ENCODE assay signal across 8 cellular contexts in the genomic region with DNA sequence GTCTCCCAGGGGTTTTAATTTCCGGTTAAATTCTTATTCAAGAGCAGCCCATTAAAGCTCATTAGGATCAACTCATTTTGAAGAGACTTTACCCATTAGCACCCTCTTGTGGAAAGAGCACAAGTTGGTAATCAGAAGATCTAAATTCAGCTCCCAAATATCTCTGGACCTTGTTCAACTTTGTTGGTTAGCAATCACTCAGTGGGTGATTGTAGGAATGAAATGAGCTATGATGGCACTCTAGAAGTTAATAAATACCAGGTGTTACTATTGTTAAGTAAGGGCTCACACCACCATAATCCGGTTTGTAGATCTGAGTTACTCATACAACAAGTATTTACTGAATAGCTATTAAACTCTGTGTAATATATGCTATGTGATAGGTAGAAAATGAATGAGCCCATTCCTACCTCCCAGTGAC. TPM values are rescaled to one million over a fixed set of nuclear protein-coding genes. Genes with fewer than 3 reads are reported as not detected.
A peak's percentile ranks its signal among the peaks of the same experiment; 100 is the strongest.
DNase-seq lines count a peak whose midpoint lies in the region; ATAC-seq and TF ChIP-seq lines count a peak whose summit lies in the region.

No MANE protein-coding gene starts in this region.

- CTCF ChIA-PET in naive thymus-derived CD4-positive, alpha-beta T cell (lab: Charles Lee): interaction anchor here (0.5 to 1.7 kb wide), 14 partner anchors 9 to 505 kb away, joined by 3 to 14 read pairs (median 4); no protein-coding TSS in a partner anchor

- POLR2A ChIA-PET in naive thymus-derived CD4-positive, alpha-beta T cell (lab: Charles Lee): interaction anchor here (0.5 to 0.8 kb wide), 4 partner anchors 10 to 80 kb away, joined by 3 to 8 read pairs (median 4); a partner anchor contains a TSS

- H3K27me3 ChIP-seq in Peyer's patch: no peaks in the 10 kb centered on the region
- H3K27me3 ChIP-seq in naive thymus-derived CD4-positive, alpha-beta T cell (ENCODE audit: control insufficient read depth in 2 of 2, insufficient read depth in 2 of 2, low read length in 2 of 2): no peaks in the 10 kb centered on the region

- intact Hi-C loops in naive thymus-derived CD4-positive, alpha-beta T cell (cut with micrococcal nuclease): loop anchor here (1.0 to 10.0 kb wide), 2 partner anchors 347 to 512 kb away; no protein-coding TSS in a partner anchor

- no peaks in the 10 kb centered on the region for H3K9me3 Mint-ChIP-seq in naive thymus-derived CD4-positive, alpha-beta T cell

- TF ChIP-seq CTCF in Peyer's patch (IDR thresholded peaks at IDR 0.05): peak in 5 of 6 experiments; percentile 44 to 75 (median 64)

- peak; percentile 66 for ATAC-seq in naive thymus-derived CD4-positive, alpha-beta T cell
- ATAC-seq in GM21515 (IDR thresholded peaks at IDR 0.05; ENCODE audit: unreplicated experiment): no peak

- peaks cover 0 to 35% (median 0%) of the 10 kb centered on the region in 3 donors for H3K36me3 ChIP-seq in Peyer's patch
- peaks cover 4 to 9% (median 4%) of the 10 kb centered on the region in 3 experiments for H3K36me3 ChIP-seq in naive thymus-derived CD4-positive, alpha-beta T cell (ENCODE audit: control insufficient read depth in 2 of 3, insufficient read depth in 3 of 3, low read length in 3 of 3)

- H3K27ac ChIP-seq in Peyer's patch (peak overlapping the region in 3 of 4 donors; percentile 8 to 61 (median 18)), epithelial cell of prostate (peak overlapping the region; percentile 82)
- H3K27ac ChIP-seq in naive thymus-derived CD4-positive, alpha-beta T cell (ENCODE audit: low read depth, low read length): no peak overlapping the region

- H3K27ac Mint-ChIP-seq in naive thymus-derived CD4-positive, alpha-beta T cell: peak overlapping the region in 5 of 9 donors; percentile 15 to 70 (median 65)

- H3K9me3 ChIP-seq in Peyer's patch: no peaks in the 10 kb centered on the region
- H3K9me3 ChIP-seq in naive thymus-derived CD4-positive, alpha-beta T cell (ENCODE audit: control insufficient read depth in 2 of 3, low read length in 3 of 3): no peaks in the 10 kb centered on the region

- peak; percentile 89 for DNase-seq in DMS79 treated with DMSO at 0.1 percent for 48 hours (lab: John Stamatoyannopoulos, UW)
- peak; percentile 6 for DNase-seq in HuH-7 (ENCODE audit: low spot score)
- DNase-seq in Peyer's patch: no peak
- peak; percentile 68 for DNase-seq in epithelial cell of prostate (ENCODE audit: low read depth, low spot score)
- peak in 7 of 9 donors; percentile 12 to 58 (median 44) for DNase-seq in naive thymus-derived CD4-positive, alpha-beta T cell
- DNase-seq in UCSD-AML1 (lab: John Stamatoyannopoulos, UW; ENCODE audit: unreplicated experiment): no peak
- DNase-seq in activated naive CD4-positive, alpha-beta T cell treated with anti-CD3 and anti-CD28 coated beads, Interleukin-2, amount 50 U/mL, for 16 hours: no peak

- H3K4me1 Mint-ChIP-seq in naive thymus-derived CD4-positive, alpha-beta T cell: peaks cover 27 to 54% (median 41%) of the 10 kb centered on the region in 7 donors

- H3K4me1 ChIP-seq in Peyer's patch: peaks cover 0 to 19% (median 0%) of the 10 kb centered on the region in 4 donors
- peaks cover 10 to 27% of the 10 kb centered on the region in 2 donors for H3K4me1 ChIP-seq in naive thymus-derived CD4-positive, alpha-beta T cell (ENCODE audit: control insufficient read depth in 2 of 2, insufficient read depth in 2 of 2, low read length in 2 of 2)

- peaks cover 0 to 40% (median 20%) of the 10 kb centered on the region in 5 donors for H3K36me3 Mint-ChIP-seq in naive thymus-derived CD4-positive, alpha-beta T cell

- peak overlapping the region in 3 of 10 donors; percentile 37 to 70 (median 48) for H3K4me3 Mint-ChIP-seq in naive thymus-derived CD4-positive, alpha-beta T cell

- TF ChIP-seq POLR2A in Peyer's patch (IDR thresholded peaks at IDR 0.05): no peak

- H3K4me3 ChIP-seq in Peyer's patch: no peak overlapping the region
- H3K4me3 ChIP-seq in naive thymus-derived CD4-positive, alpha-beta T cell (ENCODE audit: low read length): no peak overlapping the region

- H3K27me3 Mint-ChIP-seq in naive thymus-derived CD4-positive, alpha-beta T cell: no peaks in the 10 kb centered on the region

RNA-seq across cellular contexts. Expression of a gene that starts 42.9 kb away (rescaled TPM):
- total RNA-seq in Peyer's patch: 10 to 100 TPM; 24.0 to 74.3 (median 44.7) TPM
- total RNA-seq in naive thymus-derived CD4-positive, alpha-beta T cell: 10 to 100 TPM; 34.1 to 72.4 (median 58.4) TPM
- polyA plus RNA-seq in naive thymus-derived CD4-positive, alpha-beta T cell: 10 to 100 TPM; 46.1 to 74.8 TPM

RNA-seq across cellular contexts. Expression of a gene that starts 49.5 kb away (rescaled TPM):
- 10 to 100 TPM; 30.5 to 61.1 (median 51.2) TPM for total RNA-seq in Peyer's patch
- total RNA-seq in naive thymus-derived CD4-positive, alpha-beta T cell: 10 to 100 TPM in 2 of 5 experiments, 1 to 10 TPM in 3; 2.9 to 11.7 (median 7.2) TPM
- 10 to 100 TPM; 30.5 to 53.3 TPM for polyA plus RNA-seq in naive thymus-derived CD4-positive, alpha-beta T cell

Comparison
In these comparisons a context has a peak if more than half of its experiments do, and no peak if none do; other contexts are left out.
1. DNase-seq: peak in DMS79 treated with DMSO at 0.1 percent for 48 hours (single experiment), HuH-7 (single experiment), epithelial cell of prostate (single experiment) and naive thymus-derived CD4-positive, alpha-beta T cell (7 of 9); none in Peyer's patch (0 of 3), UCSD-AML1 (single experiment) and activated naive CD4-positive, alpha-beta T cell treated with anti-CD3 and anti-CD28 coated beads, Interleukin-2, amount 50 U/mL, for 16 hours (single experiment).